In genomic region chr14:104359969-104360442, GRCh38 we compare ENCODE assay signal across 12 cellular contexts.
"Had no signal": no experiment of that assay in that cellular context is flagged by ENCODE, and none has a peak within 500 bp of the region (broad histone marks: within the 10 kb centered on the region; RNA-seq: fewer than 3 reads in every experiment).

No MANE protein-coding gene starts in this region.

- H3K4me1 ChIP-seq: prostate gland had no signal

- H3K27ac ChIP-seq: prostate gland had no signal

- H3K4me3 Mint-ChIP-seq: activated CD4-positive, alpha-beta T cell treated with anti-CD3 and anti-CD28 coated beads, Interleukin-2, amount 10 ng/mL, durations not matched to agents 24 days and 14 days; central memory CD8-positive, alpha-beta T cell; dendritic cell treated with granulocyte-macrophage colony-stimulating factor and Interleukin-4, amounts not matched to agents 40 ng/mL and 50 ng/mL, for 4 days; naive thymus-derived CD8-positive, alpha-beta T cell; T-helper 17 cell; WTC11 had no signal

- H3K36me3 ChIP-seq: prostate gland had no signal

- H3K4me1 Mint-ChIP-seq: activated CD4-positive, alpha-beta T cell treated with anti-CD3 and anti-CD28 coated beads, Interleukin-2, amount 10 ng/mL, durations not matched to agents 24 days and 14 days; central memory CD8-positive, alpha-beta T cell; naive thymus-derived CD8-positive, alpha-beta T cell; T-helper 17 cell; WTC11 had no signal

- ATAC-seq: naive thymus-derived CD8-positive, alpha-beta T cell; T-helper 17 cell; WTC11 had no signal

- H3K36me3 Mint-ChIP-seq: naive thymus-derived CD8-positive, alpha-beta T cell; WTC11 had no signal

- H3K4me3 ChIP-seq: prostate gland had no signal

- H3K27me3 Mint-ChIP-seq: activated CD4-positive, alpha-beta T cell treated with anti-CD3 and anti-CD28 coated beads, Interleukin-2, amount 10 ng/mL, durations not matched to agents 24 days and 14 days; dendritic cell treated with granulocyte-macrophage colony-stimulating factor and Interleukin-4, amounts not matched to agents 40 ng/mL and 50 ng/mL, for 4 days; naive thymus-derived CD8-positive, alpha-beta T cell had no signal

- H3K9me3 ChIP-seq: prostate gland had no signal

- H3K27ac Mint-ChIP-seq: activated CD4-positive, alpha-beta T cell treated with anti-CD3 and anti-CD28 coated beads, Interleukin-2, amount 10 ng/mL, durations not matched to agents 24 days and 14 days; dendritic cell treated with granulocyte-macrophage colony-stimulating factor and Interleukin-4, amounts not matched to agents 40 ng/mL and 50 ng/mL, for 4 days; T-helper 17 cell; WTC11 had no signal

- DNase-seq: activated CD4-positive, alpha-beta T cell treated with anti-CD3 and anti-CD28 coated beads, Interleukin-2, amount 10 ng/mL, durations not matched to agents 24 days and 14 days; activated T-cell treated with anti-CD3 and anti-CD28 coated beads for 4 hours; hypothalamus; nucleus accumbens; stimulated activated CD4-positive, alpha-beta T cell treated with anti-CD3 and anti-CD28 coated beads, Interleukin-2, amount 100 ng/mL, for 48 hours; stimulated activated naive CD4-positive, alpha-beta T cell treated with Interleukin-2 at 50 U/mL for 16 hours had no signal

- H3K9me3 Mint-ChIP-seq: activated CD4-positive, alpha-beta T cell treated with anti-CD3 and anti-CD28 coated beads, Interleukin-2, amount 10 ng/mL, durations not matched to agents 24 days and 14 days; central memory CD8-positive, alpha-beta T cell; dendritic cell treated with granulocyte-macrophage colony-stimulating factor and Interleukin-4, amounts not matched to agents 40 ng/mL and 50 ng/mL, for 4 days had no signal
